Comparison of ENCODE assay signal across 22 cellular contexts in genomic region chr19:47399198-47399597, GRCh38. TPM values are rescaled to one million over a fixed set of nuclear protein-coding genes. Genes with fewer than 3 reads are reported as not detected.
A peak's percentile ranks its signal among the peaks of the same experiment; 100 is the strongest.
DNase-seq lines count a peak whose midpoint lies in the region; ATAC-seq and TF ChIP-seq lines count a peak whose summit lies in the region.
"Had no signal": no experiment of that assay in that cellular context is flagged by ENCODE, and none has a peak within 500 bp of the region (broad histone marks: within the 10 kb centered on the region; RNA-seq: fewer than 3 reads in every experiment).

No MANE protein-coding gene starts in this region.

- no peak overlapping the region for H3K27ac ChIP-seq in subcutaneous abdominal adipose tissue (ENCODE audit: low read depth, low read length)
- H3K27ac ChIP-seq: SJCRH30 had no signal

- H3K4me1 ChIP-seq in subcutaneous abdominal adipose tissue (ENCODE audit: control insufficient read depth in 5 of 5, insufficient read depth in 5 of 5, low read length in 5 of 5): peaks cover 0 to 10% (median 0%) of the 10 kb centered on the region in 5 donors
- H3K4me1 ChIP-seq: SJCRH30 had no signal

- H3K27me3 Mint-ChIP-seq in WTC11 (ENCODE audit: low read depth): no peaks in the 10 kb centered on the region; the same call in 1 of the 2 replicates
- peaks cover 10% of the 10 kb centered on the region for H3K27me3 Mint-ChIP-seq in activated T-cell treated with anti-CD3 and anti-CD28 coated beads, Interleukin-2, amount 50 U/mL, for 72 hours (ENCODE audit: low read depth)

- H3K27me3 ChIP-seq in H7 (ENCODE audit: control insufficient read depth, insufficient read depth, low read length): no peaks in the 10 kb centered on the region
- H3K27me3 ChIP-seq in subcutaneous abdominal adipose tissue (ENCODE audit: control insufficient read depth in 5 of 5, insufficient read depth in 4 of 5, low read length in 5 of 5): peaks cover 0 to 11% (median 4%) of the 10 kb centered on the region in 5 donors
- H3K27me3 ChIP-seq: MG63 had no signal

- no peak overlapping the region for H3K4me3 ChIP-seq in H7 (ENCODE audit: insufficient read depth, low read depth, low read length)
- H3K4me3 ChIP-seq in subcutaneous abdominal adipose tissue (ENCODE audit: low read depth in 1 of 5, low read length in 5 of 5): peak overlapping the region in 3 of 5 donors; percentile 16 to 47 (median 46)
- H3K4me3 ChIP-seq: K562, MG63, SJCRH30 had no signal

- CTCF ChIA-PET in WTC11 (lab: Charles Lee): interaction anchor here (0.7 to 6.0 kb wide), 3 partner anchors 8 to 314 kb away, joined by 3 to 51 read pairs (median 4); no protein-coding TSS in a partner anchor

- TF ChIP-seq CTCF in WTC11 (IDR thresholded peaks at IDR 0.05): no peak

- peak; percentile 77 for ATAC-seq in WTC11
- no peak for ATAC-seq in activated T-cell treated with anti-CD3 and anti-CD28 coated beads, Interleukin-2, amount 50 U/mL, for 72 hours (replicated peaks in 1 of 2)
- ATAC-seq: HepG2, K562, Panc1 had no signal

- H3K27ac Mint-ChIP-seq in WTC11: peak overlapping the region; percentile 96
- H3K27ac Mint-ChIP-seq in activated T-cell treated with anti-CD3 and anti-CD28 coated beads, Interleukin-2, amount 50 U/mL, for 72 hours: no peak overlapping the region

- H3K4me3 Mint-ChIP-seq in WTC11: peak overlapping the region; percentile 13; the same call in 1 of the 2 replicates
- no peak overlapping the region for H3K4me3 Mint-ChIP-seq in activated T-cell treated with anti-CD3 and anti-CD28 coated beads, Interleukin-2, amount 50 U/mL, for 72 hours
- H3K4me3 Mint-ChIP-seq: CD4-positive, alpha-beta memory T cell had no signal

- no peaks in the 10 kb centered on the region for H3K9me3 ChIP-seq in subcutaneous abdominal adipose tissue (ENCODE audit: control insufficient read depth in 5 of 5, low read length in 5 of 5)
- H3K9me3 ChIP-seq: MG63, SJCRH30 had no signal

- H3K4me1 Mint-ChIP-seq in WTC11: peaks cover 28% of the 10 kb centered on the region
- no peaks in the 10 kb centered on the region for H3K4me1 Mint-ChIP-seq in activated T-cell treated with anti-CD3 and anti-CD28 coated beads, Interleukin-2, amount 50 U/mL, for 72 hours (ENCODE audit: low read depth)
- H3K4me1 Mint-ChIP-seq: CD4-positive, alpha-beta memory T cell had no signal

- H3K36me3 ChIP-seq in H7 (replicated peaks; ENCODE audit: control insufficient read depth, insufficient read depth, low read length) (no peaks in the 10 kb centered on the region), subcutaneous abdominal adipose tissue (ENCODE audit: control insufficient read depth in 5 of 5, insufficient read depth in 5 of 5, low read length in 5 of 5) (no peaks in the 10 kb centered on the region)
- H3K36me3 ChIP-seq: MG63, SJCRH30 had no signal

- H3K9ac ChIP-seq in subcutaneous abdominal adipose tissue (ENCODE audit: low read length in 5 of 5): peak overlapping the region in 1 of 5 donors; percentile 9

- peaks cover 3% of the 10 kb centered on the region for H3K36me3 Mint-ChIP-seq in WTC11
- no peaks in the 10 kb centered on the region for H3K36me3 Mint-ChIP-seq in activated T-cell treated with anti-CD3 and anti-CD28 coated beads, Interleukin-2, amount 50 U/mL, for 72 hours (ENCODE audit: insufficient read depth in 2 of 2)
- H3K36me3 Mint-ChIP-seq: CD4-positive, alpha-beta memory T cell had no signal

- POLR2A ChIA-PET in WTC11 (lab: Charles Lee): no interaction called here

- peaks cover 4% of the 10 kb centered on the region for H3K9me3 Mint-ChIP-seq in WTC11
- H3K9me3 Mint-ChIP-seq in activated T-cell treated with anti-CD3 and anti-CD28 coated beads, Interleukin-2, amount 50 U/mL, for 72 hours: no peaks in the 10 kb centered on the region

- DNase-seq in H7: peak; percentile 65
- DNase-seq in WTC11 (ENCODE audit: low spot score): no peak
- peak; percentile 47 for DNase-seq in islet precursor cell
- DNase-seq in activated T-cell treated with anti-CD3 and anti-CD28 coated beads, Interleukin-2, amount 50 U/mL, for 72 hours: no peak
- DNase-seq in OCI-M2 (lab: John Stamatoyannopoulos, UW; ENCODE audit: unreplicated experiment): no peak
- DNase-seq in RKO (ENCODE audit: low spot score): no peak
- DNase-seq: CD4-positive, alpha-beta memory T cell; DND-41; GOT3; MG63; NCI-H1048; NCI-H1417 treated with DMSO at 0.1 percent for 48 hours; NCI-H187; NCI-H2107; NCI-H2227 treated with DMSO at 0.1 percent for 48 hours; NCI-H510A; NK-92 treated with Interleukin-12 subunit alpha and Interleukin-12 subunit beta, amount 100 ng/mL, for 24 hours; SJCRH30 had no signal

TF ChIP-seq in WTC11, 78 proteins besides CTCF, POLR2A, EP300 and RAD21 (continues in another document):
- TF ChIP-seq ESRRA (CRISPR knock-in tag; IDR thresholded peaks at IDR 0.05; ENCODE audit: borderline replicate concordance): no peak
- TF ChIP-seq, protein P1, sequence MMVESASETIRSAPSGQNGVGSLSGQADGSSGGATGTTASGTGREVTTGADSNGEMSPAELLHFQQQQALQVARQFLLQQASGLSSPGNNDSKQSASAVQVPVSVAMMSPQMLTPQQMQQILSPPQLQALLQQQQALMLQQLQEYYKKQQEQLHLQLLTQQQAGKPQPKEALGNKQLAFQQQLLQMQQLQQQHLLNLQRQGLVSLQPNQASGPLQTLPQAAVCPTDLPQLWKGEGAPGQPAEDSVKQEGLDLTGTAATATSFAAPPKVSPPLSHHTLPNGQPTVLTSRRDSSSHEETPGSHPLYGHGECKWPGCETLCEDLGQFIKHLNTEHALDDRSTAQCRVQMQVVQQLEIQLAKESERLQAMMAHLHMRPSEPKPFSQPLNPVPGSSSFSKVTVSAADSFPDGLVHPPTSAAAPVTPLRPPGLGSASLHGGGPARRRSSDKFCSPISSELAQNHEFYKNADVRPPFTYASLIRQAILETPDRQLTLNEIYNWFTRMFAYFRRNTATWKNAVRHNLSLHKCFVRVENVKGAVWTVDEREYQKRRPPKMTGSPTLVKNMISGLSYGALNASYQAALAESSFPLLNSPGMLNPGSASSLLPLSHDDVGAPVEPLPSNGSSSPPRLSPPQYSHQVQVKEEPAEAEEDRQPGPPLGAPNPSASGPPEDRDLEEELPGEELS (CRISPR knock-in tag; IDR thresholded peaks at IDR 0.05): no peak
- no peak for TF ChIP-seq ZNF219 (CRISPR knock-in tag; IDR thresholded peaks at IDR 0.05; ENCODE audit: borderline replicate concordance)
- 0 out of 2 replicates have a peak, but pooled peaks have one; percentile 34 for TF ChIP-seq E2F1 (CRISPR knock-in tag; IDR thresholded peaks at IDR 0.05)
- no peak for TF ChIP-seq IRF2 (CRISPR knock-in tag; IDR thresholded peaks at IDR 0.05; ENCODE audit: borderline replicate concordance, low read depth)
- TF ChIP-seq CREB1 (CRISPR knock-in tag; IDR thresholded peaks at IDR 0.05): no peak
- no peak for TF ChIP-seq TEAD4 (CRISPR knock-in tag; IDR thresholded peaks at IDR 0.05)
- no peak for TF ChIP-seq ZNF263 (CRISPR knock-in tag; IDR thresholded peaks at IDR 0.05; ENCODE audit: low read depth)
- no peak for TF ChIP-seq ETV6 (CRISPR knock-in tag; IDR thresholded peaks at IDR 0.05)
- TF ChIP-seq, protein P2, sequence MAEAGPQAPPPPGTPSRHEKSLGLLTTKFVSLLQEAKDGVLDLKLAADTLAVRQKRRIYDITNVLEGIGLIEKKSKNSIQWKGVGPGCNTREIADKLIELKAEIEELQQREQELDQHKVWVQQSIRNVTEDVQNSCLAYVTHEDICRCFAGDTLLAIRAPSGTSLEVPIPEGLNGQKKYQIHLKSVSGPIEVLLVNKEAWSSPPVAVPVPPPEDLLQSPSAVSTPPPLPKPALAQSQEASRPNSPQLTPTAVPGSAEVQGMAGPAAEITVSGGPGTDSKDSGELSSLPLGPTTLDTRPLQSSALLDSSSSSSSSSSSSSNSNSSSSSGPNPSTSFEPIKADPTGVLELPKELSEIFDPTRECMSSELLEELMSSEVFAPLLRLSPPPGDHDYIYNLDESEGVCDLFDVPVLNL (CRISPR knock-in tag; IDR thresholded peaks at IDR 0.05; ENCODE audit: borderline replicate concordance, low read depth): no peak
- TF ChIP-seq, protein P3, sequence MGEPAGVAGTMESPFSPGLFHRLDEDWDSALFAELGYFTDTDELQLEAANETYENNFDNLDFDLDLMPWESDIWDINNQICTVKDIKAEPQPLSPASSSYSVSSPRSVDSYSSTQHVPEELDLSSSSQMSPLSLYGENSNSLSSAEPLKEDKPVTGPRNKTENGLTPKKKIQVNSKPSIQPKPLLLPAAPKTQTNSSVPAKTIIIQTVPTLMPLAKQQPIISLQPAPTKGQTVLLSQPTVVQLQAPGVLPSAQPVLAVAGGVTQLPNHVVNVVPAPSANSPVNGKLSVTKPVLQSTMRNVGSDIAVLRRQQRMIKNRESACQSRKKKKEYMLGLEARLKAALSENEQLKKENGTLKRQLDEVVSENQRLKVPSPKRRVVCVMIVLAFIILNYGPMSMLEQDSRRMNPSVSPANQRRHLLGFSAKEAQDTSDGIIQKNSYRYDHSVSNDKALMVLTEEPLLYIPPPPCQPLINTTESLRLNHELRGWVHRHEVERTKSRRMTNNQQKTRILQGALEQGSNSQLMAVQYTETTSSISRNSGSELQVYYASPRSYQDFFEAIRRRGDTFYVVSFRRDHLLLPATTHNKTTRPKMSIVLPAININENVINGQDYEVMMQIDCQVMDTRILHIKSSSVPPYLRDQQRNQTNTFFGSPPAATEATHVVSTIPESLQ (CRISPR knock-in tag; IDR thresholded peaks at IDR 0.05): no peak
- TF ChIP-seq NFYB (CRISPR knock-in tag; conservative IDR thresholded peaks at IDR 0.05; ENCODE audit: low read depth): no peak
- TF ChIP-seq GABPB1 (CRISPR knock-in tag; IDR thresholded peaks at IDR 0.05): no peak

RNA-seq across cellular contexts. Expression of gene MEIS3, which starts 20.1 kb away (rescaled TPM):
- total RNA-seq in H7 (2014; rRNA removed; shearing (Covaris generic)): 87.0 and 134 TPM in 2 replicates
- 38.5 to 51.1 TPM (median 48.4 TPM) in 3 replicates for total RNA-seq in WTC11 (2021)
- under 1 TPM; 0.23 to 0.26 TPM for total RNA-seq in activated T-cell treated with anti-CD3 and anti-CD28 coated beads, Interleukin-2, amount 50 U/mL, for 72 hours

RNA-seq across cellular contexts. Expression of gene DHX34, which starts 50.1 kb away (rescaled TPM):
- total RNA-seq in H7 (2014; rRNA removed; shearing (Covaris generic)): 34.6 and 40.0 TPM in 2 replicates
- 35.6 to 36.5 TPM (median 35.6 TPM) in 3 replicates for total RNA-seq in WTC11 (2021)
- 10 to 100 TPM in 1 of 2 donors, 1 to 10 TPM in 1; 9.4 to 11.8 TPM for total RNA-seq in activated T-cell treated with anti-CD3 and anti-CD28 coated beads, Interleukin-2, amount 50 U/mL, for 72 hours

Comparison
In these comparisons a context has a peak if more than half of its experiments do, and no peak if none do; other contexts are left out.
1. DNase-seq: peak in H7 (single experiment) and islet precursor cell (single experiment); none in WTC11 (single experiment), activated T-cell treated with anti-CD3 and anti-CD28 coated beads, Interleukin-2, amount 50 U/mL, for 72 hours (0 of 2), OCI-M2 (single experiment) and RKO (single experiment).
2. RNA of gene MEIS3, which starts 20.1 kb away (total RNA-seq): 87.0 to 134 TPM in H7 and 38.5 to 51.1 TPM in WTC11; 0.23 to 0.26 TPM in activated T-cell treated with anti-CD3 and anti-CD28 coated beads, Interleukin-2, amount 50 U/mL, for 72 hours; every median in the first group is over 10 times any median in the second.